In genomic region chr2:100321881-100322820, GRCh38 we compare ENCODE assay signal across 8 cellular contexts. TPM values are rescaled to one million over a fixed set of nuclear protein-coding genes. Genes with fewer than 3 reads are reported as not detected.
DNase-seq lines count a peak whose midpoint lies in the region; ATAC-seq and TF ChIP-seq lines count a peak whose summit lies in the region.

Gene LONRF2, minus strand, starts transcription at chr2:100322501. Its CDS starts 408 bp downstream, at chr2:100322093.

- H4K8ac ChIP-seq in IMR-90 (ENCODE audit: low read depth in 2 of 2, low read length in 2 of 2) = no peak within 1 kb of the TSS

- no peak for TF ChIP-seq RAD21 in IMR-90 (IDR thresholded peaks at IDR 0.05; ENCODE audit: low read length)

- H3K27me3 Mint-ChIP-seq in activated T-cell treated with anti-CD3 and anti-CD28 coated beads, Interleukin-2, amount 50 U/mL, for 72 hours (ENCODE audit: low read depth) = peaks cover 73% of the 10 kb centered on the region

- no peak within 1 kb of the TSS for H3K18ac ChIP-seq in IMR-90 (ENCODE audit: low read depth, low read length)

- H3K36me3 Mint-ChIP-seq in activated T-cell treated with anti-CD3 and anti-CD28 coated beads, Interleukin-2, amount 50 U/mL, for 72 hours (ENCODE audit: insufficient read depth in 2 of 2) = peaks cover 10 to 12% of the 10 kb centered on the region in 2 donors

- no peak within 1 kb of the TSS for H4K91ac ChIP-seq in IMR-90 (ENCODE audit: insufficient read depth, low read depth, low read length)

- H3K79me1 ChIP-seq in IMR-90 (ENCODE audit: low read depth in 1 of 2, low read length in 2 of 2) = no peaks in the 10 kb centered on the region

- no peaks in the 10 kb centered on the region for H3K9me1 ChIP-seq in IMR-90 (ENCODE audit: insufficient read depth, low read length)

- no peak within 1 kb of the TSS for H3K23ac ChIP-seq in IMR-90 (ENCODE audit: low read depth, low read length)

- peak within 1 kb of the TSS; percentile 38 for H3K4me3 ChIP-seq in IMR-90 (ENCODE audit: insufficient read depth, low read depth, low read length)

- peak within 1 kb of the TSS; percentile 71 for H3K4me2 ChIP-seq in IMR-90 (ENCODE audit: low read depth, low read length)

- in situ Hi-C loops in IMR-90 (cut with MboI; ENCODE audit: low sequenced_read_pairs) = no loop called here

- no TSS peak for BruUV-seq in IMR-90 (replicated peaks; lab: Mats Ljungman, UMichigan)

- peaks cover 42% of the 10 kb centered on the region for H3K27me3 ChIP-seq in IMR-90 (ENCODE audit: control insufficient read depth, insufficient read depth, low read length)

- H4K5ac ChIP-seq in IMR-90 (ENCODE audit: low read depth, low read length) = no peak within 1 kb of the TSS

- intact Hi-C loops in IMR-90 (cut with micrococcal nuclease) (no loop called here), cardiac septum (cut with DNase I) (loop anchor here (5.0 kb wide), 2 partner anchors 95 to 240 kb away; partner anchors contain the start of genes CHST10 and PDCL3)

- no peak within 1 kb of the TSS for H3K4ac ChIP-seq in IMR-90 (ENCODE audit: low read depth, low read length)

- peaks cover 9 to 10% of the 10 kb centered on the region in 2 donors for H3K9me3 Mint-ChIP-seq in activated T-cell treated with anti-CD3 and anti-CD28 coated beads, Interleukin-2, amount 50 U/mL, for 72 hours

- no peak within 1 kb of the TSS for H2AK9ac ChIP-seq in IMR-90 (replicated peaks; ENCODE audit: low read depth, low read length, poor library complexity)

- no peak within 1 kb of the TSS for H3K14ac ChIP-seq in IMR-90 (replicated peaks; ENCODE audit: low read depth, low read length)

- peak; percentile 7 for DNase-seq in CD1c-positive myeloid dendritic cell (ENCODE audit: extremely low spot score)
- no peak for DNase-seq in IMR-90
- peak; percentile 14 to 25 for DNase-seq in activated T-cell treated with anti-CD3 and anti-CD28 coated beads, Interleukin-2, amount 50 U/mL, for 72 hours
- DNase-seq in cardiac septum (ENCODE audit: low spot score) = peak; percentile 77
- peak; percentile 5 for DNase-seq in pons (ENCODE audit: low spot score)
- DNase-seq in NCI-H82 (lab: John Stamatoyannopoulos, UW) = no peak
- DNase-seq in GM19240 (ENCODE audit: insufficient read length, low spot score) = no peak

- CTCF ChIA-PET in IMR-90 (lab: Yijun Ruan, JAX) = no interaction called here

- whole genome bisulfite sequencing in IMR-90 (ENCODE audit: extremely low coverage in 2 of 2, insufficient read length in 1 of 2), 2 experiments = 3% methylated on average over 63 of the region's 110 CpGs; no CpG with 5 or more reads in 1 of the 2 experiments

- H2BK5ac ChIP-seq in IMR-90 (ENCODE audit: low read depth, low read length, poor library complexity, severe bottlenecking) = no peak within 1 kb of the TSS

- H3K27ac ChIP-seq in IMR-90 (ENCODE audit: insufficient read depth, low read length) = no peak within 1 kb of the TSS

- no peak within 1 kb of the TSS for H2AK5ac ChIP-seq in IMR-90 (ENCODE audit: low read depth, low read length)

- no peaks in the 10 kb centered on the region for H3K4me1 Mint-ChIP-seq in activated T-cell treated with anti-CD3 and anti-CD28 coated beads, Interleukin-2, amount 50 U/mL, for 72 hours (ENCODE audit: low read depth)

- no peak for TF ChIP-seq CTCF in IMR-90 (conservative IDR thresholded peaks at IDR 0.05; ENCODE audit: low read depth, low read length)

- H2BK20ac ChIP-seq in IMR-90 (ENCODE audit: low read depth, low read length) = no peak within 1 kb of the TSS

- dilution Hi-C loops in IMR-90 (cut with HindIII; ENCODE audit: low sequenced_read_pairs, unreplicated experiment) = no loop called here

- no peak within 1 kb of the TSS for H2BK120ac ChIP-seq in IMR-90 (ENCODE audit: low read depth, low read length)

- no peaks in the 10 kb centered on the region for H3K36me3 ChIP-seq in IMR-90 (ENCODE audit: control insufficient read depth, insufficient read depth, low read length)

- no peak for TF ChIP-seq POLR2A in IMR-90 (IDR thresholded peaks at IDR 0.05; ENCODE audit: low read depth, low read length)

- H3K9me3 ChIP-seq in IMR-90 (ENCODE audit: control insufficient read depth, insufficient read depth, low read length) = peaks cover 6% of the 10 kb centered on the region

- no peak within 1 kb of the TSS for H3K9ac ChIP-seq in IMR-90 (ENCODE audit: low read depth, low read length)

- POLR2A ChIA-PET in IMR-90 (lab: Charles Lee; ENCODE audit: unreplicated experiment) = no interaction called here

- H2AFZ ChIP-seq in IMR-90 (replicated peaks; ENCODE audit: low read length, poor library complexity) = peak within 1 kb of the TSS; percentile 85

- H3K27ac Mint-ChIP-seq in activated T-cell treated with anti-CD3 and anti-CD28 coated beads, Interleukin-2, amount 50 U/mL, for 72 hours = no peak within 1 kb of the TSS

- ATAC-seq in IMR-90 (ENCODE audit: low read depth) = peak; percentile 71
- peak; percentile 53 to 69 for ATAC-seq in activated T-cell treated with anti-CD3 and anti-CD28 coated beads, Interleukin-2, amount 50 U/mL, for 72 hours (replicated peaks in 1 of 2)
- no peak for ATAC-seq in HG02623 (IDR thresholded peaks at IDR 0.05; ENCODE audit: unreplicated experiment)

- peak within 1 kb of the TSS; percentile 67 to 69 for H3K4me3 Mint-ChIP-seq in activated T-cell treated with anti-CD3 and anti-CD28 coated beads, Interleukin-2, amount 50 U/mL, for 72 hours

- no peaks in the 10 kb centered on the region for H4K20me1 ChIP-seq in IMR-90 (ENCODE audit: insufficient read depth, low read length)

- no peak within 1 kb of the TSS for H2BK15ac ChIP-seq in IMR-90 (ENCODE audit: low read depth, low read length)

- no peak within 1 kb of the TSS for H3K56ac ChIP-seq in IMR-90 (ENCODE audit: extremely low read depth, insufficient read depth, low read length)

- H3K4me1 ChIP-seq in IMR-90 (ENCODE audit: control insufficient read depth, insufficient read depth, low read length) = no peaks in the 10 kb centered on the region

TF ChIP-seq in IMR-90, 13 proteins besides CTCF, POLR2A, EP300 and RAD21:
- TF ChIP-seq MXI1 (IDR thresholded peaks at IDR 0.05; ENCODE audit: borderline replicate concordance, low read depth, low read length) = no peak
- TF ChIP-seq BHLHE40 (IDR thresholded peaks at IDR 0.05; ENCODE audit: low read depth, low read length) = no peak
- TF ChIP-seq USF2 (IDR thresholded peaks at IDR 0.05; ENCODE audit: low read depth, low read length) = no peak
- no peak for TF ChIP-seq MAZ (IDR thresholded peaks at IDR 0.05; ENCODE audit: borderline replicate concordance, low read depth, low read length)
- no peak for TF ChIP-seq SMC3 (IDR thresholded peaks at IDR 0.05; ENCODE audit: low read depth, low read length)
- no peak for TF ChIP-seq ELK1 (IDR thresholded peaks at IDR 0.05; ENCODE audit: borderline replicate concordance, low read depth, low read length)
- no peak for TF ChIP-seq RFX5 (IDR thresholded peaks at IDR 0.05; ENCODE audit: low read depth, low read length)
- no peak for TF ChIP-seq NFE2L2 (IDR thresholded peaks at IDR 0.05; ENCODE audit: low read depth, low read length)
- TF ChIP-seq RCOR1 (IDR thresholded peaks at IDR 0.05; ENCODE audit: insufficient replicate concordance, low read length) = no peak
- no peak for TF ChIP-seq CEBPB (IDR thresholded peaks at IDR 0.05; ENCODE audit: low read depth, low read length)
- no peak for TF ChIP-seq CHD1 (IDR thresholded peaks at IDR 0.05; ENCODE audit: low read depth, low read length)
- TF ChIP-seq FOS (IDR thresholded peaks at IDR 0.05; ENCODE audit: low read depth, low read length) = no peak

RNA-seq across cellular contexts. Expression of gene LONRF2, which starts in this region (rescaled TPM):
- 0.54 and 0.83 TPM in 2 replicates for total RNA-seq in IMR-90 (2012; rRNA removed)
- 0.19 TPM in 2 replicates for polyA plus RNA-seq in IMR-90 (2012; rRNA removed)
- 0.05 and 0.06 TPM in 2 replicates for polyA plus RNA-seq in IMR-90 (2012; cell fraction: cytosol; rRNA removed)
- polyA plus RNA-seq in IMR-90 (2012; cell fraction: nucleus; rRNA removed; ENCODE audit: low replicate concordance) = 0.36 and 0.65 TPM in 2 replicates
- under 1 TPM; 0.10 to 0.25 TPM for total RNA-seq in activated T-cell treated with anti-CD3 and anti-CD28 coated beads, Interleukin-2, amount 50 U/mL, for 72 hours
- 24.5 TPM for total RNA-seq in cardiac septum

Comparison
In these comparisons a context has a peak if more than half of its experiments do, and no peak if none do; other contexts are left out.
1. RNA of gene LONRF2 (total RNA-seq): 24.5 TPM in cardiac septum (single experiment); 0.54 to 0.83 TPM in IMR-90 and 0.10 to 0.25 TPM in activated T-cell treated with anti-CD3 and anti-CD28 coated beads, Interleukin-2, amount 50 U/mL, for 72 hours; every median in the first group is over 10 times any median in the second.
2. Peak in ATAC-seq, H3K4me3 ChIP-seq and H3K4me2 ChIP-seq in IMR-90; RNA of the gene not detected or under 1 TPM.
3. Peak in DNase-seq and ATAC-seq in activated T-cell treated with anti-CD3 and anti-CD28 coated beads, Interleukin-2, amount 50 U/mL, for 72 hours; RNA of the gene not detected or under 1 TPM.
4. DNase-seq: peak in CD1c-positive myeloid dendritic cell (single experiment), cardiac septum (single experiment) and pons (single experiment); none in IMR-90 (single experiment), NCI-H82 (single experiment) and GM19240 (single experiment).